In genomic region chr6:87066449-87067288, GRCh38 we compare ENCODE assay signal across 8 cellular contexts. TPM values are rescaled to one million over a fixed set of nuclear protein-coding genes. Genes with fewer than 3 reads are reported as not detected.
DNase-seq lines count a peak whose midpoint lies in the region; ATAC-seq, FAIRE-seq and TF ChIP-seq lines count a peak whose summit lies in the region.

No MANE protein-coding gene starts in this region.

- in situ Hi-C loops in KBM-7 (cut with MboI; ENCODE audit: low pct_unique_long_range_greater_than_20kb, low sequenced_read_pairs) = no loop called here

- no peak overlapping the region for H3K27ac ChIP-seq in kidney (ENCODE audit: low read depth in 2 of 2, low read length in 2 of 2)

- peak; percentile 50 for TF ChIP-seq CTCF in kidney (IDR thresholded peaks at IDR 0.05; ENCODE audit: borderline replicate concordance, extremely low read depth, insufficient read depth)

- intact Hi-C loops in kidney (cut with DNase I) = no loop called here

- H3K4me3 ChIP-seq in kidney (ENCODE audit: low read length in 2 of 2) = no peak overlapping the region

- H3K4me1 ChIP-seq in kidney (ENCODE audit: control insufficient read depth in 1 of 2, insufficient read depth in 1 of 2, low read depth in 1 of 2, low read length in 2 of 2) = no peaks in the 10 kb centered on the region

- DNase-seq in activated CD4-positive, alpha-beta T cell treated with anti-CD3 and anti-CD28 coated beads for 24 hours (ENCODE audit: low read depth in 2 of 2) = peak; percentile 7 to 14
- no peak for DNase-seq in activated CD4-positive, alpha-beta T cell treated with anti-CD3 and anti-CD28 coated beads for 1 hour
- peak; percentile 84 for DNase-seq in KBM-7
- DNase-seq in OCI-M1 (lab: John Stamatoyannopoulos, UW) = peak; percentile 77
- peak; percentile 77 for DNase-seq in astrocyte of the hippocampus (ENCODE audit: low read depth, low spot score)
- DNase-seq in kidney = no peak
- peak; percentile 3 to 21 (median 15) for DNase-seq in stimulated activated CD4-positive, alpha-beta T cell treated with anti-CD3 and anti-CD28 coated beads, TNF-alpha, amount 100 ng/mL, for 24 hours (ENCODE audit: low read depth in 3 of 3)

- peak; percentile 90 for FAIRE-seq in kidney (lab: Jason Lieb, UNC)

- H3K9ac ChIP-seq in kidney (ENCODE audit: low read length in 2 of 2) = no peak overlapping the region

- ATAC-seq in HG02981 (IDR thresholded peaks at IDR 0.05; ENCODE audit: unreplicated experiment) = no peak

- no peaks in the 10 kb centered on the region for H3K36me3 ChIP-seq in kidney (ENCODE audit: control insufficient read depth in 1 of 2, insufficient read depth in 2 of 2, low read length in 2 of 2)

- H3K9me3 ChIP-seq in kidney (ENCODE audit: control insufficient read depth in 1 of 2, low read length in 2 of 2) = no peaks in the 10 kb centered on the region

RNA-seq across cellular contexts. Expression of gene CGA, which starts 28.2 kb away (rescaled TPM):
- total RNA-seq in kidney = not detected
- polyA plus RNA-seq in kidney (ENCODE audit: insufficient read depth, low read depth, low replicate concordance) = 2.8 TPM

Comparison
In these comparisons a context has a peak if more than half of its experiments do, and no peak if none do; other contexts are left out.
1. DNase-seq: peak in activated CD4-positive, alpha-beta T cell treated with anti-CD3 and anti-CD28 coated beads for 24 hours (2 of 2), KBM-7 (single experiment), OCI-M1 (single experiment), astrocyte of the hippocampus (single experiment) and stimulated activated CD4-positive, alpha-beta T cell treated with anti-CD3 and anti-CD28 coated beads, TNF-alpha, amount 100 ng/mL, for 24 hours (3 of 3); none in activated CD4-positive, alpha-beta T cell treated with anti-CD3 and anti-CD28 coated beads for 1 hour (single experiment) and kidney (single experiment).